Comparison of ENCODE assay signal across 1 cellular context in genomic region chr9:134589748-134590147, GRCh38.
TF ChIP-seq lines count a peak whose summit lies in the region.

No MANE protein-coding gene starts in this region.

TF ChIP-seq in IMR-90, 13 proteins besides CTCF, POLR2A, EP300 and RAD21:
- TF ChIP-seq, protein P1, sequence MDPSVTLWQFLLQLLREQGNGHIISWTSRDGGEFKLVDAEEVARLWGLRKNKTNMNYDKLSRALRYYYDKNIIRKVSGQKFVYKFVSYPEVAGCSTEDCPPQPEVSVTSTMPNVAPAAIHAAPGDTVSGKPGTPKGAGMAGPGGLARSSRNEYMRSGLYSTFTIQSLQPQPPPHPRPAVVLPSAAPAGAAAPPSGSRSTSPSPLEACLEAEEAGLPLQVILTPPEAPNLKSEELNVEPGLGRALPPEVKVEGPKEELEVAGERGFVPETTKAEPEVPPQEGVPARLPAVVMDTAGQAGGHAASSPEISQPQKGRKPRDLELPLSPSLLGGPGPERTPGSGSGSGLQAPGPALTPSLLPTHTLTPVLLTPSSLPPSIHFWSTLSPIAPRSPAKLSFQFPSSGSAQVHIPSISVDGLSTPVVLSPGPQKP (IDR thresholded peaks at IDR 0.05; ENCODE audit: borderline replicate concordance, low read depth, low read length): no peak
- TF ChIP-seq BHLHE40 (IDR thresholded peaks at IDR 0.05; ENCODE audit: low read depth, low read length) (no peak), CHD1 (IDR thresholded peaks at IDR 0.05; ENCODE audit: low read depth, low read length) (no peak), CEBPB (IDR thresholded peaks at IDR 0.05; ENCODE audit: low read depth, low read length) (no peak), NFE2L2 (IDR thresholded peaks at IDR 0.05; ENCODE audit: low read depth, low read length) (no peak), MAFK (IDR thresholded peaks at IDR 0.05; ENCODE audit: low read depth, low read length) (no peak), FOS (IDR thresholded peaks at IDR 0.05; ENCODE audit: low read depth, low read length) (no peak), MAZ (IDR thresholded peaks at IDR 0.05; ENCODE audit: borderline replicate concordance, low read depth, low read length) (no peak), RCOR1 (IDR thresholded peaks at IDR 0.05; ENCODE audit: insufficient replicate concordance, low read length) (no peak), MXI1 (IDR thresholded peaks at IDR 0.05; ENCODE audit: borderline replicate concordance, low read depth, low read length) (no peak), RFX5 (IDR thresholded peaks at IDR 0.05; ENCODE audit: low read depth, low read length) (no peak)
- TF ChIP-seq, protein P2, sequence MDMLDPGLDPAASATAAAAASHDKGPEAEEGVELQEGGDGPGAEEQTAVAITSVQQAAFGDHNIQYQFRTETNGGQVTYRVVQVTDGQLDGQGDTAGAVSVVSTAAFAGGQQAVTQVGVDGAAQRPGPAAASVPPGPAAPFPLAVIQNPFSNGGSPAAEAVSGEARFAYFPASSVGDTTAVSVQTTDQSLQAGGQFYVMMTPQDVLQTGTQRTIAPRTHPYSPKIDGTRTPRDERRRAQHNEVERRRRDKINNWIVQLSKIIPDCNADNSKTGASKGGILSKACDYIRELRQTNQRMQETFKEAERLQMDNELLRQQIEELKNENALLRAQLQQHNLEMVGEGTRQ (IDR thresholded peaks at IDR 0.05; ENCODE audit: low read depth, low read length): no peak
TF ChIP-seq in IMR-90: peak in this region for 0.
